ENCODE assay signal across 1 cellular context in genomic region chr1:11100149-11100493, GRCh38.
A peak's percentile ranks its signal among the peaks of the same experiment; 100 is the strongest.
TF ChIP-seq lines count a peak whose summit lies in the region.

No MANE protein-coding gene starts in this region.

TF ChIP-seq in K562, 482 proteins besides CTCF, POLR2A, EP300 and RAD21:
- TF ChIP-seq CEBPG (CRISPR knock-in tag; IDR thresholded peaks at IDR 0.05) (0 out of 2 replicates have a peak, but pooled peaks have one; percentile 29), CEBPG (tag; conservative IDR thresholded peaks at IDR 0.05 in 1 of 2, IDR thresholded peaks at IDR 0.05 in 1 of 2) (no peak), ILK (tag; IDR thresholded peaks at IDR 0.05; ENCODE audit: borderline replicate concordance, low read depth) (no peak), ZNF239 (CRISPR knock-in tag; IDR thresholded peaks at IDR 0.05) (no peak), RB1 (IDR thresholded peaks at IDR 0.05; ENCODE audit: low read depth) (no peak), SMAD1 (IDR thresholded peaks at IDR 0.05; ENCODE audit: low read depth, low read length, partially characterized antibody) (no peak), CUX1 (CRISPR knock-in tag; IDR thresholded peaks at IDR 0.05) (no peak), ZNF76 (CRISPR knock-in tag; IDR thresholded peaks at IDR 0.05; ENCODE audit: borderline replicate concordance) (no peak), MIER1 (IDR thresholded peaks at IDR 0.05; ENCODE audit: low read depth) (no peak), PML (IDR thresholded peaks at IDR 0.05; ENCODE audit: low read length) (no peak), GATA2 (CRISPR knock-in tag; IDR thresholded peaks at IDR 0.05) (0 out of 2 replicates have a peak, but pooled peaks have one; percentile 11), CBFA2T2 (conservative IDR thresholded peaks at IDR 0.05) (no peak), ZNF444 (CRISPR knock-in tag; IDR thresholded peaks at IDR 0.05) (0 out of 2 replicates have a peak, but pooled peaks have one; percentile 32), MECOM (CRISPR knock-in tag; IDR thresholded peaks at IDR 0.05) (0 out of 2 replicates have a peak, but pooled peaks have one; percentile 5), TRIM24 (IDR thresholded peaks at IDR 0.05) (no peak), MBD1 (CRISPR knock-in tag; IDR thresholded peaks at IDR 0.05) (peak; percentile 79; the same call in 1 of the 2 replicates)
- TF ChIP-seq, protein P1, sequence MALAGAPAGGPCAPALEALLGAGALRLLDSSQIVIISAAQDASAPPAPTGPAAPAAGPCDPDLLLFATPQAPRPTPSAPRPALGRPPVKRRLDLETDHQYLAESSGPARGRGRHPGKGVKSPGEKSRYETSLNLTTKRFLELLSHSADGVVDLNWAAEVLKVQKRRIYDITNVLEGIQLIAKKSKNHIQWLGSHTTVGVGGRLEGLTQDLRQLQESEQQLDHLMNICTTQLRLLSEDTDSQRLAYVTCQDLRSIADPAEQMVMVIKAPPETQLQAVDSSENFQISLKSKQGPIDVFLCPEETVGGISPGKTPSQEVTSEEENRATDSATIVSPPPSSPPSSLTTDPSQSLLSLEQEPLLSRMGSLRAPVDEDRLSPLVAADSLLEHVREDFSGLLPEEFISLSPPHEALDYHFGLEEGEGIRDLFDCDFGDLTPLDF (CRISPR knock-in tag; IDR thresholded peaks at IDR 0.05): no peak
- TF ChIP-seq, protein P2, sequence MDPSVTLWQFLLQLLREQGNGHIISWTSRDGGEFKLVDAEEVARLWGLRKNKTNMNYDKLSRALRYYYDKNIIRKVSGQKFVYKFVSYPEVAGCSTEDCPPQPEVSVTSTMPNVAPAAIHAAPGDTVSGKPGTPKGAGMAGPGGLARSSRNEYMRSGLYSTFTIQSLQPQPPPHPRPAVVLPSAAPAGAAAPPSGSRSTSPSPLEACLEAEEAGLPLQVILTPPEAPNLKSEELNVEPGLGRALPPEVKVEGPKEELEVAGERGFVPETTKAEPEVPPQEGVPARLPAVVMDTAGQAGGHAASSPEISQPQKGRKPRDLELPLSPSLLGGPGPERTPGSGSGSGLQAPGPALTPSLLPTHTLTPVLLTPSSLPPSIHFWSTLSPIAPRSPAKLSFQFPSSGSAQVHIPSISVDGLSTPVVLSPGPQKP (CRISPR knock-in tag; IDR thresholded peaks at IDR 0.05): no peak
- TF ChIP-seq, protein P3, sequence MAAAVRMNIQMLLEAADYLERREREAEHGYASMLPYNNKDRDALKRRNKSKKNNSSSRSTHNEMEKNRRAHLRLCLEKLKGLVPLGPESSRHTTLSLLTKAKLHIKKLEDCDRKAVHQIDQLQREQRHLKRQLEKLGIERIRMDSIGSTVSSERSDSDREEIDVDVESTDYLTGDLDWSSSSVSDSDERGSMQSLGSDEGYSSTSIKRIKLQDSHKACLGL (CRISPR knock-in tag; IDR thresholded peaks at IDR 0.05; ENCODE audit: borderline replicate concordance, poor library complexity, severe bottlenecking): no peak
- TF ChIP-seq, protein P4, sequence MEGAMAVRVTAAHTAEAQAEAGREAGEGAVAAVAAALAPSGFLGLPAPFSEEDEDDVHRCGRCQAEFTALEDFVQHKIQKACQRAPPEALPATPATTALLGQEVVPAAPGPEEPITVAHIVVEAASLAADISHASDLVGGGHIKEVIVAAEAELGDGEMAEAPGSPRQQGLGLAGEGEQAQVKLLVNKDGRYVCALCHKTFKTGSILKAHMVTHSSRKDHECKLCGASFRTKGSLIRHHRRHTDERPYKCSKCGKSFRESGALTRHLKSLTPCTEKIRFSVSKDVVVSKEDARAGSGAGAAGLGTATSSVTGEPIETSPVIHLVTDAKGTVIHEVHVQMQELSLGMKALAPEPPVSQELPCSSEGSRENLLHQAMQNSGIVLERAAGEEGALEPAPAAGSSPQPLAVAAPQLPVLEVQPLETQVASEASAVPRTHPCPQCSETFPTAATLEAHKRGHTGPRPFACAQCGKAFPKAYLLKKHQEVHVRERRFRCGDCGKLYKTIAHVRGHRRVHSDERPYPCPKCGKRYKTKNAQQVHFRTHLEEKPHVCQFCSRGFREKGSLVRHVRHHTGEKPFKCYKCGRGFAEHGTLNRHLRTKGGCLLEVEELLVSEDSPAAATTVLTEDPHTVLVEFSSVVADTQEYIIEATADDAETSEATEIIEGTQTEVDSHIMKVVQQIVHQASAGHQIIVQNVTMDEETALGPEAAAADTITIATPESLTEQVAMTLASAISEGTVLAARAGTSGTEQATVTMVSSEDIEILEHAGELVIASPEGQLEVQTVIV (CRISPR knock-in tag; IDR thresholded peaks at IDR 0.05; ENCODE audit: borderline replicate concordance): 0 out of 2 replicates have a peak, but pooled peaks have one; percentile 15
- TF ChIP-seq, protein P5, sequence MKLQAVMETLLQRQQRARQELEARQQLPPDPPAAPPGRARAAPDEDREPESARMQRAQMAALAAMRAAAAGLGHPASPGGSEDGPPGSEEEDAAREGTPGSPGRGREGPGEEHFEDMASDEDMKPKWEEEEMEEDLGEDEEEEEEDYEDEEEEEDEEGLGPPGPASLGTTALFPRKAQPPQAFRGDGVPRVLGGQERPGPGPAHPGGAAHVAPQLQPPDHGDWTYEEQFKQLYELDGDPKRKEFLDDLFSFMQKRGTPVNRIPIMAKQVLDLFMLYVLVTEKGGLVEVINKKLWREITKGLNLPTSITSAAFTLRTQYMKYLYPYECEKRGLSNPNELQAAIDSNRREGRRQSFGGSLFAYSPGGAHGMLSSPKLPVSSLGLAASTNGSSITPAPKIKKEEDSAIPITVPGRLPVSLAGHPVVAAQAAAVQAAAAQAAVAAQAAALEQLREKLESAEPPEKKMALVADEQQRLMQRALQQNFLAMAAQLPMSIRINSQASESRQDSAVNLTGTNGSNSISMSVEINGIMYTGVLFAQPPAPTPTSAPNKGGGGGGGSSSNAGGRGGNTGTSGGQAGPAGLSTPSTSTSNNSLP (IDR thresholded peaks at IDR 0.05; ENCODE audit: borderline replicate concordance, low read depth, low read length): no peak
